8 cellular contexts compared by ENCODE assay signal in the genomic region with DNA sequence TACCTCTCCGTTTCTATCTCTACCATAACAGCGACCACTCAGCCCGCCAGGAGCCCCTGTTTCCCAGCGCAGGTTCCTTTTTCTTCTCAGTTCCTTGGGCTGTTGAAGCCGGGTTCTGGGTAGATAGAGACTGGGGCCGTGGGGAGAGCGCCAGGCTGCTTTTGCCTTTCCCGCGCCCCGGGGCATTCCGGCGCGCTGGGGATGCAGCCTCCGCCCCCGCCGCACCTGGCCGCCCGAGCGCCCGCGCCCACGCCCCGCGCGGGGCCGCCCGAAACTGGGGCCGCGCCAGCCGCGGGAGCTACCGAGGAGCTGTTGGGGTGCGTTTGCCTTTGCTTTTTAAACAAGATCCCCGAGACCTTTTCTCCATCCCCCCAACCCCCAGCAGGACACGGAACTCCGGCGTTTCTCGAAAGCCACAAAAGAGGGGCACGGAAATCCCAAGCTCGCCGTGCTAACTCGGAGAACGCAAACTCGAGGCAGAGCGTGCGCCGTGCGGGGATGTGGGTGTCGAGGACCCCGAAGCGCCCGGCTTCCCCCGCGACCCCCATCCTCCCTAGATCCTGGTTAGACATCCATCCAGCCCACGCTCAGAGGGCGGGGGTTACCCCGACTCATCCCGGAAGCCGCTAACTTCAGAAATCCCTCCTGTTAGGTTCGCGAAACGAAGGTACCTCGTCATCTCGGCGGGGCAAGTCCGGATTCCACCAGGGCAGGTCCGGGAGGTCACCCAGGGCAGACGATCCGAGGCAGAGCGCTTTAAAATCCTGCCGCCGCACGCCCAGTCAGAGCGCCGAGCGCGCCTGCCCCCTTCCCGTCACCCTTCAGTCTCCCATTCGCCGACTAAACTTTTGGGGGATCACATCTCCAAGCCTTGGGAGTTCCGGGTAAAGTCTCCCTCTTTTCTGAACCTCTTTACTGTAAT. TPM values are rescaled to one million over a fixed set of nuclear protein-coding genes. Genes with fewer than 3 reads are reported as not detected.
A peak's percentile ranks its signal among the peaks of the same experiment; 100 is the strongest.
DNase-seq lines count a peak whose midpoint lies in the region; ATAC-seq and TF ChIP-seq lines count a peak whose summit lies in the region.

No MANE protein-coding gene starts in this region.

- H3K9me3 Mint-ChIP-seq in brain: peaks cover 0 to 3% (median 0%) of the 10 kb centered on the region in 5 experiments

- H3K27ac Mint-ChIP-seq in brain: peak overlapping the region in 4 of 5 experiments; percentile 12 to 89 (median 78)

- no peaks in the 10 kb centered on the region for H3K9me3 ChIP-seq in testis

- no peaks in the 10 kb centered on the region for H3K27me3 ChIP-seq in testis

- H3K4me1 Mint-ChIP-seq in brain: peaks cover 15% of the 10 kb centered on the region

- intact Hi-C loops in lower leg skin (cut with DNase I; ENCODE audit: low total_unique reads): no loop called here
- intact Hi-C loops in testis (cut with DNase I; ENCODE audit: low total_unique reads): no loop called here

- H3K36me3 ChIP-seq in testis (ENCODE audit: low read depth, missing control alignments): no peaks in the 10 kb centered on the region

- TF ChIP-seq POLR2A in lower leg skin (IDR thresholded peaks at IDR 0.05) (no peak), testis (IDR thresholded peaks at IDR 0.05) (no peak)

- peak overlapping the region; percentile 86 to 93 (median 90) for H3K4me3 Mint-ChIP-seq in brain

- TF ChIP-seq CTCF in GM12865 (IDR thresholded peaks at IDR 0.05; ENCODE audit: insufficient read depth, low read depth, low read length, missing control alignments) (no peak), brain (conservative IDR thresholded peaks at IDR 0.05) (no peak), lower leg skin (IDR thresholded peaks at IDR 0.05) (no peak), testis (IDR thresholded peaks at IDR 0.05) (no peak)

- 1% methylated on average over 44 to 80 of the region's 81 CpGs for WGBS in lower leg skin, 2 donors
- 0 to 1% methylated on average over 74 to 81 of the region's 81 CpGs for WGBS in testis, 2 donors

- peaks cover 58% of the 10 kb centered on the region for H3K27me3 Mint-ChIP-seq in brain

- DNase-seq in GM12865 (ENCODE audit: low read depth): peak; percentile 32
- peak; percentile 8 for DNase-seq in NCI-H128 (lab: John Stamatoyannopoulos, UW; ENCODE audit: unreplicated experiment)
- no peak for DNase-seq in lower leg skin (ENCODE audit: low spot score in 2 of 2)
- no peak for DNase-seq in testis
- DNase-seq in NCI-H1694 (lab: John Stamatoyannopoulos, UW): no peak
- no peak for DNase-seq in H4 (ENCODE audit: low spot score)

- no peaks in the 10 kb centered on the region for H3K36me3 Mint-ChIP-seq in brain

- ATAC-seq in HG03460 (IDR thresholded peaks at IDR 0.05; ENCODE audit: unreplicated experiment): no peak

- H3K4me1 ChIP-seq in testis: peaks cover 7% of the 10 kb centered on the region

- H3K27ac ChIP-seq in testis: no peak overlapping the region

- H3K4me3 ChIP-seq in GM12865 (ENCODE audit: low read depth, low read length) (peak overlapping the region; percentile 69), lower leg skin (ENCODE audit: low read depth, poor library complexity, severe bottlenecking) (peak overlapping the region; percentile 50), testis (peak overlapping the region; percentile 61 to 80)

RNA-seq across cellular contexts. Expression of gene GRM8, which starts 1.0 kb away (rescaled TPM):
- polyA plus RNA-seq in brain (ENCODE audit: insufficient read depth, low read depth, low replicate concordance): 11.8 TPM
- total RNA-seq in lower leg skin: under 1 TPM in 1 of 4 donors, not detected in 3; 0.45 TPM
- total RNA-seq in testis: 1 to 10 TPM; 7.1 TPM
- polyA plus RNA-seq in testis (ENCODE audit: insufficient read depth, low read depth, low replicate concordance): 8.2 TPM
- total RNA-seq in H4 (2014; rRNA removed; shearing (Covaris generic)): 2.7 and 2.9 TPM in 2 replicates

Comparison
In these comparisons a context has a peak if more than half of its experiments do, and no peak if none do; other contexts are left out.
1. DNase-seq: peak in GM12865 (single experiment) and NCI-H128 (single experiment); none in lower leg skin (0 of 2), testis (single experiment), NCI-H1694 (single experiment) and H4 (single experiment).
2. Peak in every context shown above with its lines, with median percentiles within 50 percentile points of each other: H3K4me3 ChIP-seq.